Comparison of ENCODE assay signal across 8 cellular contexts in the genomic region with DNA sequence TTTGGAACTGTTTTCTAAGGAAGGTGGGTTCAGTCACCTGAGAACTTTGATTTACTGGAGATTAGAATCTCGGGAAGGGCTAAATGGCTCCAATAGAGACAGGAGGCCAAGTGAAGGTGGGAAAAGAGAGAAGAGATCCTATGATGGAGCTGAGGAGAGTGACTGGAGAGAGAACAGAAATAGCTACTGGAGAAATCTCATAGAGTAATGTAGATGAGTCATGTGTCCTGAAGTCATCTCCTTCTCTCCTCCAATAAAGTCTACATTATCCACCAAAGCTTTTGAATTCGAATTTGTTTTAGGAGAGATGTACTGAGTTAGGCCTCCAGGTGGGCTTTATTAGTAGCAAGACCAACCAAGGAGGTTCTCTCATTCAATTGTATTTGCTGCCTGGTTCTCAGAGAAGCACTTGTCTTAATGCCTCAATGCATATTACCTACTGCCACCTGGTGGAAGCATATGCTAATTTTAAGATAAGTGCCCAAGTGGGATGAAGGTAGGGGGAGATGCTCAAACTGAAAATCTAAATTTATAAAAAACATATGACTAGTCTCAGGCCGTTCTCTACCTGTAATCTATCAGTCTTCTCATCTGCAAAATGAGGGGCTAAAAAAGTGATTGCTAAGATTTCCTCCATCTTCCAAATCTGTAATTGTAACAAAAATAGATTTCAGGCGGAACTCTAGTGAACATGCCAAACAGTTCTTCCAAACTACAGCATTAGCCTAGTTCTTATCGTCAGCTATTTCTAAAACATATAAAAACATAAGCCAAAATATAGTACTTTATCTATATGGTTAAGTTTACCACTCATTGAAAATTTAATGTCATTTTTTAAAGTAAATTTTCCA. TPM values are rescaled to one million over a fixed set of nuclear protein-coding genes. Genes with fewer than 3 reads are reported as not detected.
DNase-seq lines count a peak whose midpoint lies in the region; ATAC-seq and TF ChIP-seq lines count a peak whose summit lies in the region.

No MANE protein-coding gene starts in this region.

- TF ChIP-seq CTCF in SU-DHL-6 (IDR thresholded peaks at IDR 0.05; ENCODE audit: insufficient read depth, low read length, poor library complexity, severe bottlenecking): peak; percentile 74
- peak; percentile 59 for TF ChIP-seq CTCF in fibroblast of villous mesenchyme (IDR thresholded peaks at IDR 0.05; ENCODE audit: insufficient read depth, low read depth, low read length)

- peak; percentile 78 for ATAC-seq in GM19438 (IDR thresholded peaks at IDR 0.05; ENCODE audit: low read depth, unreplicated experiment)
- ATAC-seq in stimulated activated naive CD8-positive, alpha-beta T cell treated with anti-CD3 and anti-CD28 coated beads, Interleukin-15, Interleukin-2, amounts not matched to agents 100 U/mL and 50 U/mL, for 24 hours: peak; percentile 77

- H4K20me1 ChIP-seq in SU-DHL-6 (ENCODE audit: low read depth, low read length): no peaks in the 10 kb centered on the region

- no peaks in the 10 kb centered on the region for H3K9me2 ChIP-seq in SU-DHL-6 (replicated peaks; ENCODE audit: insufficient read depth, low read length)

- H3K27ac ChIP-seq in SU-DHL-6 (ENCODE audit: low read depth, low read length): no peak overlapping the region

- H3K36me3 ChIP-seq in SU-DHL-6 (ENCODE audit: low read length): no peaks in the 10 kb centered on the region

- 0 out of 2 replicates have a peak, but pooled peaks cover 8% of the 10 kb centered on the region for H3F3A ChIP-seq in SU-DHL-6 (ENCODE audit: insufficient read depth)

- no peaks in the 10 kb centered on the region for H3K27me3 ChIP-seq in SU-DHL-6 (ENCODE audit: low read length)

- no peaks in the 10 kb centered on the region for H3K9me3 ChIP-seq in SU-DHL-6 (ENCODE audit: insufficient read depth, low read length)

- H3K4me2 ChIP-seq in SU-DHL-6 (ENCODE audit: low read depth, low read length, poor library complexity, severe bottlenecking): no peak overlapping the region

- H2AFZ ChIP-seq in SU-DHL-6 (ENCODE audit: low read depth, low read length, severe bottlenecking): no peak overlapping the region

- no peak overlapping the region for H3K9ac ChIP-seq in SU-DHL-6 (ENCODE audit: low read length)

- peak; percentile 47 to 74 for DNase-seq in NCI-H2081 (lab: John Stamatoyannopoulos, UW)
- no peak for DNase-seq in NCI-H2081 treated with DMSO at 0.1 percent for 48 hours (lab: John Stamatoyannopoulos, UW)
- DNase-seq in HuH-7.5 (ENCODE audit: low spot score): peak; percentile 21
- DNase-seq in fibroblast of villous mesenchyme (ENCODE audit: low read depth): peak; percentile 45
- DNase-seq in stimulated activated naive CD8-positive, alpha-beta T cell treated with anti-CD3 and anti-CD28 coated beads, Interleukin-15, Interleukin-2, amounts not matched to agents 100 U/mL and 50 U/mL, for 24 hours: no peak
- no peak for DNase-seq in midbrain (lab: John Stamatoyannopoulos, UW)

- H3K4me3 ChIP-seq in SU-DHL-6 (ENCODE audit: insufficient read depth, low read length, poor library complexity, severe bottlenecking): no peak overlapping the region
- H3K4me3 ChIP-seq in fibroblast of villous mesenchyme (ENCODE audit: low read depth, low read length): no peak overlapping the region

- no peaks in the 10 kb centered on the region for H3K79me2 ChIP-seq in SU-DHL-6 (ENCODE audit: insufficient read depth, low read length)

RNA-seq across cellular contexts. Expression of a gene that starts 24.4 kb away (rescaled TPM):
- 0.64 and 0.86 TPM in 2 replicates for total RNA-seq in fibroblast of villous mesenchyme

Comparison
In these comparisons a context has a peak if more than half of its experiments do, and no peak if none do; other contexts are left out.
1. DNase-seq: peak in NCI-H2081 (2 of 2), HuH-7.5 (single experiment) and fibroblast of villous mesenchyme (single experiment); none in NCI-H2081 treated with DMSO at 0.1 percent for 48 hours (single experiment), stimulated activated naive CD8-positive, alpha-beta T cell treated with anti-CD3 and anti-CD28 coated beads, Interleukin-15, Interleukin-2, amounts not matched to agents 100 U/mL and 50 U/mL, for 24 hours (single experiment) and midbrain (single experiment).